24 cellular contexts compared by ENCODE assay signal in genomic region chr12:119089668-119090013, GRCh38.
"Had no signal": no experiment of that assay in that cellular context is flagged by ENCODE, and none has a peak within 500 bp of the region (broad histone marks: within the 10 kb centered on the region; RNA-seq: fewer than 3 reads in every experiment).

No MANE protein-coding gene starts in this region.

- H3K27ac ChIP-seq: colonic mucosa, esophagus muscularis mucosa, foreskin keratinocyte, gastroesophageal sphincter, heart left ventricle, hepatocyte, left lung, prostate gland, skin epidermis, spleen, thoracic aorta, tibial nerve, upper lobe of left lung had no signal

- H3K4me1 ChIP-seq: colonic mucosa, esophagus muscularis mucosa, foreskin keratinocyte, gastroesophageal sphincter, heart left ventricle, left lung, prostate gland, spleen, tibial nerve, upper lobe of left lung had no signal

- H3K4me3 ChIP-seq: colonic mucosa, esophagus muscularis mucosa, gastroesophageal sphincter, heart left ventricle, hepatocyte, left lung, prostate gland, skin epidermis, spleen, thoracic aorta, tibial nerve, upper lobe of left lung had no signal

- H3K36me3 Mint-ChIP-seq: stimulated activated naive B cell treated with anti-CD40 and anti-IgM and Interleukin-4, amounts not matched to agents 10 μg/mL and 1 μg/mL and 100 μg/mL, for 72 hours had no signal

- ATAC-seq: foreskin keratinocyte; gastroesophageal sphincter; heart left ventricle; left cardiac atrium; left lung; naive thymus-derived CD4-positive, alpha-beta T cell; stimulated activated naive B cell treated with anti-CD40 and anti-IgM and Interleukin-4, amounts not matched to agents 10 μg/mL and 1 μg/mL and 100 μg/mL, for 72 hours had no signal

- H3K36me3 ChIP-seq: colonic mucosa, esophagus muscularis mucosa, gastroesophageal sphincter, heart left ventricle, left lung, prostate gland, spleen, thoracic aorta, tibial nerve, upper lobe of left lung had no signal

- H3K27ac Mint-ChIP-seq: dendritic cell treated with granulocyte-macrophage colony-stimulating factor and Interleukin-4, amounts not matched to agents 40 ng/mL and 50 ng/mL, for 4 days; naive thymus-derived CD4-positive, alpha-beta T cell; nephron; stimulated activated naive B cell treated with anti-CD40 and anti-IgM and Interleukin-4, amounts not matched to agents 10 μg/mL and 1 μg/mL and 100 μg/mL, for 72 hours; stimulated activated naive CD8-positive, alpha-beta T cell treated with anti-CD3 and anti-CD28 coated beads, Interleukin-15, Interleukin-2, amounts not matched to agents 100 ng/mL and 50 ng/mL, for 24 hours had no signal

- H3K9me3 Mint-ChIP-seq: dendritic cell treated with granulocyte-macrophage colony-stimulating factor and Interleukin-4, amounts not matched to agents 40 ng/mL and 50 ng/mL, for 4 days; nephron; stimulated activated naive B cell treated with anti-CD40 and anti-IgM and Interleukin-4, amounts not matched to agents 10 μg/mL and 1 μg/mL and 100 μg/mL, for 72 hours; stimulated activated naive CD8-positive, alpha-beta T cell treated with anti-CD3 and anti-CD28 coated beads, Interleukin-15, Interleukin-2, amounts not matched to agents 100 ng/mL and 50 ng/mL, for 24 hours had no signal

- H3K4me1 Mint-ChIP-seq: naive thymus-derived CD4-positive, alpha-beta T cell; nephron; stimulated activated naive B cell treated with anti-CD40 and anti-IgM and Interleukin-4, amounts not matched to agents 10 μg/mL and 1 μg/mL and 100 μg/mL, for 72 hours had no signal

- H3K27me3 ChIP-seq: colonic mucosa, foreskin keratinocyte, tibial nerve, upper lobe of left lung had no signal

- H3K79me2 ChIP-seq: hepatocyte had no signal

- H3K27me3 Mint-ChIP-seq: dendritic cell treated with granulocyte-macrophage colony-stimulating factor and Interleukin-4, amounts not matched to agents 40 ng/mL and 50 ng/mL, for 4 days; stimulated activated naive CD8-positive, alpha-beta T cell treated with anti-CD3 and anti-CD28 coated beads, Interleukin-15, Interleukin-2, amounts not matched to agents 100 ng/mL and 50 ng/mL, for 24 hours had no signal

- H2AFZ ChIP-seq: hepatocyte had no signal

- H3K4me3 Mint-ChIP-seq: dendritic cell treated with granulocyte-macrophage colony-stimulating factor and Interleukin-4, amounts not matched to agents 40 ng/mL and 50 ng/mL, for 4 days; nephron; stimulated activated naive B cell treated with anti-CD40 and anti-IgM and Interleukin-4, amounts not matched to agents 10 μg/mL and 1 μg/mL and 100 μg/mL, for 72 hours; stimulated activated naive CD8-positive, alpha-beta T cell treated with anti-CD3 and anti-CD28 coated beads, Interleukin-15, Interleukin-2, amounts not matched to agents 100 ng/mL and 50 ng/mL, for 24 hours had no signal

- DNase-seq: colonic mucosa; effector CD8-positive, alpha-beta T cell; foreskin keratinocyte; heart left ventricle; left cardiac atrium; left lung; mesenchymal stem cell; midbrain; naive thymus-derived CD4-positive, alpha-beta T cell; nucleus accumbens; right cardiac atrium; spleen; stimulated activated naive B cell treated with anti-CD40 and anti-IgM and Interleukin-4, amounts not matched to agents 10 μg/mL and 1 μg/mL and 100 μg/mL, for 72 hours; upper lobe of left lung had no signal

- H3K4me2 ChIP-seq: hepatocyte had no signal

- H3K9me3 ChIP-seq: colonic mucosa, esophagus muscularis mucosa, gastroesophageal sphincter, heart left ventricle, left lung, prostate gland, spleen, thoracic aorta, tibial nerve, upper lobe of left lung had no signal
